ENCODE assay signal across 2 cellular contexts in the genomic region with DNA sequence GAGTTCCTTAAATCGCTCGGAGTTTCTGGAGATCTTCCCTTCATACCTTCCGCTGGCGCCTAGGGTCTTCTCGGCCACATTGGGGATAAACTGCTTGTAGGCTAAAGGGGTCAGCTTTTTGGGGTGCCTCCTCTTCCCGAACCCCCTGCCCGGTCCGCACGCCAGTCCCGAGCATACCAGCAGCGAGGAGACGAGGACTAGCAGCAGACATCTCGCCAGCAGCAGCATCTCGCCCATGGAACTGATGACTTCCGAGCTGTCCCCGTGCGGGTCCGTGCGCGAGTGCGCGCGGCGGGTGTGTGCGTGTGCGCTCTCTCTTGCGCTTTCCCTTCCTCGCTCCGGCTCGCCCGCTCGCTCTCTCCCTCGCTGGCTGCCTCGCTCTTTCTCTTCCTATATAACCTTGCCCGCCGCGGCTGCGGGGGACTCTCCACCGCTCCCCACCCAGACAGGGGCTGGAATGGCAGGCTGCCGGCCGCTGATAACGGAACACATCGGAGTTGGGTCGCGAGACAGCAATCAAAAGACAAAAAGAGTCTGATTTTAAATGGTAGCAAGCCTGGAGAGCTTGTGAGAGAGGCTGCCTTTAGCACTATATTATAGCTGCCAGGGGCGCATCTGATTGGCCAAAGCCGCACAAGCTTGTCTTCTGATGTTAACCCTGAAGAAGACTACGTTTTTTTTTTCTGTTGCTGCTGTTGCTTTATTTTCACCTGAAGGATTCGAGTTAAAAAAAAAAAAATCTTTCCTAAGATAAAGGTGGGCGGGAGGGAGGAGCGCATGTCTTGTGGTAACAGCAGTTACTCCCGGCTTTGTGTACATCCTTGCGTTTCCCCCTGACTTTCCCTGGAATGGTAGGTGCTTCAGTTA.
TF ChIP-seq lines count a peak whose summit lies in the region.

TSS of gene SHH (minus strand) at position 569 of the 867 bp plus-strand sequence. CDS start at position 228, 341 bp downstream.

TF ChIP-seq in GM23338, 12 proteins besides CTCF, POLR2A, EP300 and RAD21 (continued from another document and continues in another):
- TF ChIP-seq REST (IDR thresholded peaks at IDR 0.05; ENCODE audit: unreplicated experiment) (no peak), EZH2phosphoT487 (IDR thresholded peaks at IDR 0.05; ENCODE audit: unreplicated experiment) (peak; percentile 79), EZH2 (IDR thresholded peaks at IDR 0.05; ENCODE audit: low read depth, unreplicated experiment) (peak; percentile 83), JUNB (IDR thresholded peaks at IDR 0.05; ENCODE audit: unreplicated experiment) (no peak), STAT1 (IDR thresholded peaks at IDR 0.05; ENCODE audit: unreplicated experiment) (no peak), POLR2AphosphoS5 (IDR thresholded peaks at IDR 0.05; ENCODE audit: low read depth) (no peak)
- TF ChIP-seq, protein P1, sequence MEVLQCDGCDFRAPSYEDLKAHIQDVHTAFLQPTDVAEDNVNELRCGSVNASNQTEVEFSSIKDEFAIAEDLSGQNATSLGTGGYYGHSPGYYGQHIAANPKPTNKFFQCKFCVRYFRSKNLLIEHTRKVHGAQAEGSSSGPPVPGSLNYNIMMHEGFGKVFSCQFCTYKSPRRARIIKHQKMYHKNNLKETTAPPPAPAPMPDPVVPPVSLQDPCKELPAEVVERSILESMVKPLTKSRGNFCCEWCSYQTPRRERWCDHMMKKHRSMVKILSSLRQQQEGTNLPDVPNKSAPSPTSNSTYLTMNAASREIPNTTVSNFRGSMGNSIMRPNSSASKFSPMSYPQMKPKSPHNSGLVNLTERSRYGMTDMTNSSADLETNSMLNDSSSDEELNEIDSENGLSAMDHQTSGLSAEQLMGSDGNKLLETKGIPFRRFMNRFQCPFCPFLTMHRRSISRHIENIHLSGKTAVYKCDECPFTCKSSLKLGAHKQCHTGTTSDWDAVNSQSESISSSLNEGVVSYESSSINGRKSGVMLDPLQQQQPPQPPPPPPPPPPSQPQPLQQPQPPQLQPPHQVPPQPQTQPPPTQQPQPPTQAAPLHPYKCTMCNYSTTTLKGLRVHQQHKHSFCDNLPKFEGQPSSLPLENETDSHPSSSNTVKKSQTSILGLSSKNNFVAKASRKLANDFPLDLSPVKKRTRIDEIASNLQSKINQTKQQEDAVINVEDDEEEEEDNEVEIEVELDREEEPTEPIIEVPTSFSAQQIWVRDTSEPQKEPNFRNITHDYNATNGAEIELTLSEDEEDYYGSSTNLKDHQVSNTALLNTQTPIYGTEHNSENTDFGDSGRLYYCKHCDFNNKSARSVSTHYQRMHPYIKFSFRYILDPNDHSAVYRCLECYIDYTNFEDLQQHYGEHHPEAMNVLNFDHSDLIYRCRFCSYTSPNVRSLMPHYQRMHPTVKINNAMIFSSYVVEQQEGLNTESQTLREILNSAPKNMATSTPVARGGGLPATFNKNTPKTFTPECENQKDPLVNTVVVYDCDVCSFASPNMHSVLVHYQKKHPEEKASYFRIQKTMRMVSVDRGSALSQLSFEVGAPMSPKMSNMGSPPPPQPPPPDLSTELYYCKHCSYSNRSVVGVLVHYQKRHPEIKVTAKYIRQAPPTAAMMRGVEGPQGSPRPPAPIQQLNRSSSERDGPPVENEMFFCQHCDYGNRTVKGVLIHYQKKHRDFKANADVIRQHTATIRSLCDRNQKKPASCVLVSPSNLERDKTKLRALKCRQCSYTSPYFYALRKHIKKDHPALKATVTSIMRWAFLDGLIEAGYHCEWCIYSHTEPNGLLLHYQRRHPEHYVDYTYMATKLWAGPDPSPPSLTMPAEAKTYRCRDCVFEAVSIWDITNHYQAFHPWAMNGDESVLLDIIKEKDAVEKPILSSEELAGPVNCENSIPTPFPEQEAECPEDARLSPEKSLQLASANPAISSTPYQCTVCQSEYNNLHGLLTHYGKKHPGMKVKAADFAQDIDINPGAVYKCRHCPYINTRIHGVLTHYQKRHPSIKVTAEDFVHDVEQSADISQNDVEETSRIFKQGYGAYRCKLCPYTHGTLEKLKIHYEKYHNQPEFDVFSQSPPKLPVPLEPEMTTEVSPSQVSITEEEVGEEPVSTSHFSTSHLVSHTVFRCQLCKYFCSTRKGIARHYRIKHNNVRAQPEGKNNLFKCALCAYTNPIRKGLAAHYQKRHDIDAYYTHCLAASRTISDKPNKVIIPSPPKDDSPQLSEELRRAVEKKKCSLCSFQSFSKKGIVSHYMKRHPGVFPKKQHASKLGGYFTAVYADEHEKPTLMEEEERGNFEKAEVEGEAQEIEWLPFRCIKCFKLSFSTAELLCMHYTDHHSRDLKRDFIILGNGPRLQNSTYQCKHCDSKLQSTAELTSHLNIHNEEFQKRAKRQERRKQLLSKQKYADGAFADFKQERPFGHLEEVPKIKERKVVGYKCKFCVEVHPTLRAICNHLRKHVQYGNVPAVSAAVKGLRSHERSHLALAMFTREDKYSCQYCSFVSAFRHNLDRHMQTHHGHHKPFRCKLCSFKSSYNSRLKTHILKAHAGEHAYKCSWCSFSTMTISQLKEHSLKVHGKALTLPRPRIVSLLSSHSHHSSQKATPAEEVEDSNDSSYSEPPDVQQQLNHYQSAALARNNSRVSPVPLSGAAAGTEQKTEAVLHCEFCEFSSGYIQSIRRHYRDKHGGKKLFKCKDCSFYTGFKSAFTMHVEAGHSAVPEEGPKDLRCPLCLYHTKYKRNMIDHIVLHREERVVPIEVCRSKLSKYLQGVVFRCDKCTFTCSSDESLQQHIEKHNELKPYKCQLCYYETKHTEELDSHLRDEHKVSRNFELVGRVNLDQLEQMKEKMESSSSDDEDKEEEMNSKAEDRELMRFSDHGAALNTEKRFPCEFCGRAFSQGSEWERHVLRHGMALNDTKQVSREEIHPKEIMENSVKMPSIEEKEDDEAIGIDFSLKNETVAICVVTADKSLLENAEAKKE (CRISPR knock-in tag; IDR thresholded peaks at IDR 0.05), result no peak

TF ChIP-seq in SK-N-SH, 30 proteins besides CTCF, POLR2A, EP300 and RAD21 (continued from another document):
- TF ChIP-seq, protein P2, sequence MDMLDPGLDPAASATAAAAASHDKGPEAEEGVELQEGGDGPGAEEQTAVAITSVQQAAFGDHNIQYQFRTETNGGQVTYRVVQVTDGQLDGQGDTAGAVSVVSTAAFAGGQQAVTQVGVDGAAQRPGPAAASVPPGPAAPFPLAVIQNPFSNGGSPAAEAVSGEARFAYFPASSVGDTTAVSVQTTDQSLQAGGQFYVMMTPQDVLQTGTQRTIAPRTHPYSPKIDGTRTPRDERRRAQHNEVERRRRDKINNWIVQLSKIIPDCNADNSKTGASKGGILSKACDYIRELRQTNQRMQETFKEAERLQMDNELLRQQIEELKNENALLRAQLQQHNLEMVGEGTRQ (IDR thresholded peaks at IDR 0.05; ENCODE audit: borderline replicate concordance, low read depth, low read length), result no peak
- no peak for TF ChIP-seq TEAD4 (IDR thresholded peaks at IDR 0.05; ENCODE audit: borderline replicate concordance, insufficient read depth)
- TF ChIP-seq RCOR1 (IDR thresholded peaks at IDR 0.05; ENCODE audit: low read length), result no peak
- no peak for TF ChIP-seq GATA2 (CRISPR knock-in tag; IDR thresholded peaks at IDR 0.05)
- TF ChIP-seq MEF2A (IDR thresholded peaks at IDR 0.05; ENCODE audit: borderline replicate concordance, low read depth), result no peak
- TF ChIP-seq, protein P3, sequence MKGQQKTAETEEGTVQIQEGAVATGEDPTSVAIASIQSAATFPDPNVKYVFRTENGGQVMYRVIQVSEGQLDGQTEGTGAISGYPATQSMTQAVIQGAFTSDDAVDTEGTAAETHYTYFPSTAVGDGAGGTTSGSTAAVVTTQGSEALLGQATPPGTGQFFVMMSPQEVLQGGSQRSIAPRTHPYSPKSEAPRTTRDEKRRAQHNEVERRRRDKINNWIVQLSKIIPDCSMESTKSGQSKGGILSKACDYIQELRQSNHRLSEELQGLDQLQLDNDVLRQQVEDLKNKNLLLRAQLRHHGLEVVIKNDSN (IDR thresholded peaks at IDR 0.05; ENCODE audit: borderline replicate concordance, low read depth), result no peak
- TF ChIP-seq CHD2 (IDR thresholded peaks at IDR 0.05; ENCODE audit: low read length, partially characterized antibody), result no peak
- TF ChIP-seq, protein P4, sequence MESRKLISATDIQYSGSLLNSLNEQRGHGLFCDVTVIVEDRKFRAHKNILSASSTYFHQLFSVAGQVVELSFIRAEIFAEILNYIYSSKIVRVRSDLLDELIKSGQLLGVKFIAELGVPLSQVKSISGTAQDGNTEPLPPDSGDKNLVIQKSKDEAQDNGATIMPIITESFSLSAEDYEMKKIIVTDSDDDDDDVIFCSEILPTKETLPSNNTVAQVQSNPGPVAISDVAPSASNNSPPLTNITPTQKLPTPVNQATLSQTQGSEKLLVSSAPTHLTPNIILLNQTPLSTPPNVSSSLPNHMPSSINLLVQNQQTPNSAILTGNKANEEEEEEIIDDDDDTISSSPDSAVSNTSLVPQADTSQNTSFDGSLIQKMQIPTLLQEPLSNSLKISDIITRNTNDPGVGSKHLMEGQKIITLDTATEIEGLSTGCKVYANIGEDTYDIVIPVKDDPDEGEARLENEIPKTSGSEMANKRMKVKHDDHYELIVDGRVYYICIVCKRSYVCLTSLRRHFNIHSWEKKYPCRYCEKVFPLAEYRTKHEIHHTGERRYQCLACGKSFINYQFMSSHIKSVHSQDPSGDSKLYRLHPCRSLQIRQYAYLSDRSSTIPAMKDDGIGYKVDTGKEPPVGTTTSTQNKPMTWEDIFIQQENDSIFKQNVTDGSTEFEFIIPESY (IDR thresholded peaks at IDR 0.05; ENCODE audit: borderline replicate concordance, low read depth), result no peak
- TF ChIP-seq TAF1 (IDR thresholded peaks at IDR 0.05; ENCODE audit: borderline replicate concordance, low read depth, low read length), result no peak
- TF ChIP-seq FOXJ3 (CRISPR knock-in tag; IDR thresholded peaks at IDR 0.05), result no peak
- TF ChIP-seq ELF1 (IDR thresholded peaks at IDR 0.05), result no peak
- no peak for TF ChIP-seq POLR2AphosphoS5 (IDR thresholded peaks at IDR 0.05; ENCODE audit: low read depth, low read length)
- TF ChIP-seq TCF12 (IDR thresholded peaks at IDR 0.05), result no peak
- TF ChIP-seq JUND (IDR thresholded peaks at IDR 0.05), result no peak
